In the genomic region with DNA sequence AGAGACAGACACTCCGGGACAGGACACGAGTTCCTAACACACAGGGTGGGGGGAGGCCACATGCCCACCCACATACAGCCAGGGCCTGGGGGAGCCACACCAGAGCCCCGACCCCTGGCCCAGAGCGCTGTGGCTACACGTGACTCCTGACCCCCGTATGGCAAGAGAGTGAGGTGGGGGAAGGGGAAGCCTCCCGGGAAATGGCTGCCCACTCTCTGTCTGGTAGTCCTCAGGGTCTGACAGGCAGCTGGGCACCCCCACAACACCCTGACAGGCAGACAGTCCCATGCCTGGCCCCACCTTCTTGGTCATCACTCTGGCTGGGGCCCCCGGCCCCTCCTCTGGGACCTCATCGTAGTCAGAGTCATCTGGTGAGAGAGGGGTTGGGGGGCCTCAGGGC, we compare ENCODE assay signal across 18 cellular contexts. TPM values are rescaled to one million over a fixed set of nuclear protein-coding genes. Genes with fewer than 3 reads are reported as not detected.
DNase-seq lines count a peak whose midpoint lies in the region; ATAC-seq, FAIRE-seq and TF ChIP-seq lines count a peak whose summit lies in the region.
"Had no signal": no experiment of that assay in that cellular context is flagged by ENCODE, and none has a peak within 500 bp of the region (broad histone marks: within the 10 kb centered on the region; RNA-seq: fewer than 3 reads in every experiment).

No MANE protein-coding gene starts in this region.

- no peaks in the 10 kb centered on the region for H3K27me3 Mint-ChIP-seq in stimulated activated naive CD8-positive, alpha-beta T cell treated with anti-CD3 and anti-CD28 coated beads, Interleukin-15, Interleukin-2, amounts not matched to agents 100 ng/mL and 50 ng/mL, for 24 hours
- H3K27me3 Mint-ChIP-seq: activated CD8-positive, alpha-beta T cell treated with anti-CD3 and anti-CD28 coated beads for 36 hours had no signal

- H3K79me2 ChIP-seq in fibroblast of lung (ENCODE audit: control insufficient read depth, insufficient read depth, low read length): peaks cover 3% of the 10 kb centered on the region

- no peak for DNase-seq in stimulated activated naive CD8-positive, alpha-beta T cell treated with anti-CD3 and anti-CD28 coated beads, Interleukin-15, Interleukin-2, amounts not matched to agents 100 U/mL and 50 U/mL, for 24 hours
- DNase-seq in fibroblast of lung (ENCODE audit: low read depth in 2 of 2) (no peak), occipital lobe (lab: John Stamatoyannopoulos, UW) (no peak), small intestine (no peak), superior temporal gyrus (ENCODE audit: extremely low spot score) (no peak)
- DNase-seq: activated CD8-positive, alpha-beta T cell treated with anti-CD3 and anti-CD28 coated beads for 36 hours; Caco-2; effector CD4-positive, alpha-beta T cell; MG63; NCI-H187 treated with DMSO at 0.1 percent for 48 hours; NCI-H526; stimulated activated CD4-positive, alpha-beta T cell treated with anti-CD3 and anti-CD28 coated beads, Interleukin-4, amount 100 ng/mL, for 4 hours; SW 1271 had no signal

- no peaks in the 10 kb centered on the region for H3K27me3 ChIP-seq in fibroblast of lung (ENCODE audit: control insufficient read depth, insufficient read depth, low read length)
- H3K27me3 ChIP-seq in neutrophil: no peaks in the 10 kb centered on the region
- no peaks in the 10 kb centered on the region for H3K27me3 ChIP-seq in small intestine (ENCODE audit: control insufficient read depth in 2 of 2, insufficient read depth in 2 of 2, low read length in 2 of 2)
- H3K27me3 ChIP-seq: MG63 had no signal

- no peaks in the 10 kb centered on the region for H4K20me1 ChIP-seq in fibroblast of lung (ENCODE audit: control insufficient read depth, extremely low read depth, insufficient read depth, low read length)

- H3K36me3 ChIP-seq in fibroblast of lung (ENCODE audit: control insufficient read depth, insufficient read depth, low read length) (peaks cover 18% of the 10 kb centered on the region), neutrophil (peaks cover 98% of the 10 kb centered on the region), small intestine (ENCODE audit: control insufficient read depth in 2 of 2, insufficient read depth in 2 of 2, low read length in 2 of 2) (peaks cover 0 to 9% of the 10 kb centered on the region in 2 donors)
- H3K36me3 ChIP-seq: HAP-1, MG63 had no signal

- H3K4me3 Mint-ChIP-seq in stimulated activated naive CD8-positive, alpha-beta T cell treated with anti-CD3 and anti-CD28 coated beads, Interleukin-15, Interleukin-2, amounts not matched to agents 100 ng/mL and 50 ng/mL, for 24 hours: no peak overlapping the region
- H3K4me3 Mint-ChIP-seq: activated CD8-positive, alpha-beta T cell treated with anti-CD3 and anti-CD28 coated beads for 36 hours had no signal

- no peaks in the 10 kb centered on the region for H3K9me3 Mint-ChIP-seq in stimulated activated naive CD8-positive, alpha-beta T cell treated with anti-CD3 and anti-CD28 coated beads, Interleukin-15, Interleukin-2, amounts not matched to agents 100 ng/mL and 50 ng/mL, for 24 hours
- H3K9me3 Mint-ChIP-seq: activated CD8-positive, alpha-beta T cell treated with anti-CD3 and anti-CD28 coated beads for 36 hours had no signal

- peak overlapping the region; percentile 33 for H3K27ac Mint-ChIP-seq in stimulated activated naive CD8-positive, alpha-beta T cell treated with anti-CD3 and anti-CD28 coated beads, Interleukin-15, Interleukin-2, amounts not matched to agents 100 ng/mL and 50 ng/mL, for 24 hours
- H3K27ac Mint-ChIP-seq: activated CD8-positive, alpha-beta T cell treated with anti-CD3 and anti-CD28 coated beads for 36 hours had no signal

- peaks cover 12% of the 10 kb centered on the region for H3K4me1 Mint-ChIP-seq in stimulated activated naive CD8-positive, alpha-beta T cell treated with anti-CD3 and anti-CD28 coated beads, Interleukin-15, Interleukin-2, amounts not matched to agents 100 ng/mL and 50 ng/mL, for 24 hours (ENCODE audit: low read depth)

- peak overlapping the region in 2 of 4 experiments; percentile 7 to 19 for H3K4me3 ChIP-seq in fibroblast of lung (replicated peaks in 1 of 4; ENCODE audit: control extremely low read depth in 1 of 4, insufficient read depth in 1 of 4, low read depth in 3 of 4, low read length in 4 of 4)
- H3K4me3 ChIP-seq in neutrophil (ENCODE audit: low read depth in 1 of 2, low read length in 1 of 2): no peak overlapping the region
- H3K4me3 ChIP-seq in small intestine (ENCODE audit: low read depth in 1 of 2, low read length in 2 of 2): no peak overlapping the region
- H3K4me3 ChIP-seq: HAP-1, MG63 had no signal

- H3K36me3 Mint-ChIP-seq in stimulated activated naive CD8-positive, alpha-beta T cell treated with anti-CD3 and anti-CD28 coated beads, Interleukin-15, Interleukin-2, amounts not matched to agents 100 ng/mL and 50 ng/mL, for 24 hours (ENCODE audit: low read depth): peaks cover 16% of the 10 kb centered on the region

- peaks cover 7% of the 10 kb centered on the region for H3K4me1 ChIP-seq in fibroblast of lung (ENCODE audit: control insufficient read depth, extremely low read depth, insufficient read depth, low read length)
- peaks cover 13 to 26% of the 10 kb centered on the region in 2 experiments for H3K4me1 ChIP-seq in neutrophil (ENCODE audit: control insufficient read depth in 1 of 2, insufficient read depth in 1 of 2, low read depth in 1 of 2, low read length in 1 of 2)
- no peaks in the 10 kb centered on the region for H3K4me1 ChIP-seq in small intestine (ENCODE audit: control insufficient read depth in 2 of 2, insufficient read depth in 1 of 2, low read depth in 1 of 2, low read length in 1 of 2)
- H3K4me1 ChIP-seq: Caco-2, HAP-1 had no signal

- TF ChIP-seq CTCF in fibroblast of lung (conservative IDR thresholded peaks at IDR 0.05 in 1 of 2, IDR thresholded peaks at IDR 0.05 in 1 of 2; ENCODE audit: low read depth in 1 of 2, low read length in 2 of 2) (no peak), neutrophil (IDR thresholded peaks at IDR 0.05) (no peak)

- ATAC-seq in stimulated activated naive CD8-positive, alpha-beta T cell treated with anti-CD3 and anti-CD28 coated beads, Interleukin-15, Interleukin-2, amounts not matched to agents 100 U/mL and 50 U/mL, for 24 hours: no peak
- ATAC-seq in GM21526 (IDR thresholded peaks at IDR 0.05; ENCODE audit: low FRiP score, unreplicated experiment): no peak
- ATAC-seq: activated CD8-positive, alpha-beta T cell treated with anti-CD3 and anti-CD28 coated beads for 36 hours; Panc1 had no signal

- H2AFZ ChIP-seq in fibroblast of lung (ENCODE audit: low read length): no peak overlapping the region

- H3K4me2 ChIP-seq in fibroblast of lung (ENCODE audit: extremely low read depth, insufficient read depth, low read length): peak overlapping the region; percentile 68

- FAIRE-seq in small intestine (lab: Jason Lieb, UNC): no peak

- peak overlapping the region; percentile 13 for H3K9ac ChIP-seq in fibroblast of lung (ENCODE audit: insufficient read depth, low read length)

- 67 to 89% (median 88%) methylated on average over 9 of the region's 9 CpGs for WGBS in small intestine, 3 donors

- H3K9me3 ChIP-seq in fibroblast of lung (ENCODE audit: control insufficient read depth, insufficient read depth, low read depth, low read length): no peaks in the 10 kb centered on the region
- no peaks in the 10 kb centered on the region for H3K9me3 ChIP-seq in neutrophil
- H3K9me3 ChIP-seq in small intestine (ENCODE audit: control insufficient read depth, low read depth): no peaks in the 10 kb centered on the region
- H3K9me3 ChIP-seq: Caco-2, HAP-1, MG63 had no signal

- H3K27ac ChIP-seq in fibroblast of lung (ENCODE audit: insufficient read depth, low read length) (peak overlapping the region; percentile 14), neutrophil (peak overlapping the region; percentile 44), small intestine (ENCODE audit: low read depth in 1 of 2, low read length in 1 of 2) (no peak overlapping the region)

RNA-seq across cellular contexts. Expression of a gene that starts 38.7 kb away (rescaled TPM):
- total RNA-seq in fibroblast of lung (0.50 and 0.77 TPM in 2 replicates), occipital lobe (78.3 TPM)
- polyA plus RNA-seq in fibroblast of lung (0.08 and 2.6 TPM in 2 replicates), small intestine (10 to 100 TPM in 1 of 3 donors, 1 to 10 TPM in 2; 1.8 to 31.6 (median 8.1) TPM)
- polyA plus RNA-seq in fibroblast of lung (2012): 0.16 and 3.0 TPM in 2 replicates
- polyA minus RNA-seq in fibroblast of lung (ENCODE audit: low replicate concordance): 28.7 TPM in 1 of 2 replicates, not detected in the other

RNA-seq across cellular contexts. Expression of a gene that starts 39.3 kb away (rescaled TPM):
- 97.3 and 113 TPM in 2 replicates for total RNA-seq in fibroblast of lung
- polyA plus RNA-seq in fibroblast of lung: 32.8 and 41.8 TPM in 2 replicates
- 42.6 and 45.5 TPM in 2 replicates for polyA plus RNA-seq in fibroblast of lung (2012)
- polyA minus RNA-seq in fibroblast of lung (ENCODE audit: low replicate concordance): 96.3 and 130 TPM in 2 replicates
- total RNA-seq in occipital lobe: 19.3 TPM
- 10 to 100 TPM; 42.2 to 58.4 (median 48.0) TPM for polyA plus RNA-seq in small intestine

Comparison
In these comparisons a context has a peak if more than half of its experiments do, and no peak if none do; other contexts are left out.
1. H3K27ac ChIP-seq: peak in fibroblast of lung (single experiment) and neutrophil (single experiment); none in small intestine (0 of 2).
2. RNA of a gene that starts 38.7 kb away (total RNA-seq): 78.3 TPM in occipital lobe (single experiment); 0.50 to 0.77 TPM in fibroblast of lung; every median in the first group is over 10 times any median in the second.